25 cellular contexts compared by ENCODE assay signal in genomic region chr1:198449281-198449680, GRCh38.
A peak's percentile ranks its signal among the peaks of the same experiment; 100 is the strongest.
DNase-seq lines count a peak whose midpoint lies in the region; ATAC-seq and TF ChIP-seq lines count a peak whose summit lies in the region.
"Had no signal": no experiment of that assay in that cellular context is flagged by ENCODE, and none has a peak within 500 bp of the region (broad histone marks: within the 10 kb centered on the region; RNA-seq: fewer than 3 reads in every experiment).

No MANE protein-coding gene starts in this region.

- peaks cover 14% of the 10 kb centered on the region for H3F3A ChIP-seq in PC-9 (ENCODE audit: insufficient read depth, low read depth)

- no peak for DNase-seq in HCT116 (ENCODE audit: low read depth, low spot score)
- peak in 1 of 2 experiments; percentile 71 for DNase-seq in PC-9
- no peak for DNase-seq in esophagus squamous epithelium (lab: John Stamatoyannopoulos, UW)
- no peak for DNase-seq in type B pancreatic cell (ENCODE audit: extremely low spot score, unreplicated experiment)
- no peak for DNase-seq in G401 (ENCODE audit: low spot score)
- DNase-seq in head of caudate nucleus, result no peak
- DNase-seq in NCI-H187 treated with DMSO at 0.1 percent for 48 hours (lab: John Stamatoyannopoulos, UW), result no peak
- DNase-seq in activated T-cell treated with anti-CD3 and anti-CD28 coated beads, Interleukin-2, amount 50 U/mL, for 24 hours, result no peak
- DNase-seq: activated CD4-positive, alpha-beta T cell treated with anti-CD3 and anti-CD28 coated beads, Interleukin-2, amount 10 ng/mL, durations not matched to agents 24 days and 14 days; activated naive CD4-positive, alpha-beta T cell treated with anti-CD3 and anti-CD28 coated beads for 36 hours; DMS 273 treated with DMSO at 0.1 percent for 48 hours; MV-4-11; naive thymus-derived CD4-positive, alpha-beta T cell; NCI-H1694; NCI-H2171 treated with DMSO at 0.1 percent for 48 hours; NCI-H69; occipital lobe; stimulated activated CD4-positive, alpha-beta T cell treated with anti-CD3 and anti-CD28 coated beads, Interleukin-1b, Interleukin-23, amount 100 ng/mL, for 48 hours; substantia nigra; T-helper 9 cell; WERI-Rb-1 had no signal

- no peaks in the 10 kb centered on the region for H3K9me3 Mint-ChIP-seq in type B pancreatic cell
- H3K9me3 Mint-ChIP-seq in activated T-cell treated with anti-CD3 and anti-CD28 coated beads, Interleukin-2, amount 50 U/mL, for 24 hours, result no peaks in the 10 kb centered on the region
- H3K9me3 Mint-ChIP-seq: stimulated activated effector memory CD8-positive, alpha-beta T cell treated with anti-CD3 and anti-CD28 coated beads, Interleukin-12 subunit alpha, Interleukin-12 subunit beta, amount 100 ng/mL, for 72 hours had no signal

- no peaks in the 10 kb centered on the region for H4K20me1 ChIP-seq in HCT116 (ENCODE audit: insufficient read depth)
- H4K20me1 ChIP-seq in PC-9 (ENCODE audit: insufficient read depth), result no peaks in the 10 kb centered on the region

- BruUV-seq in HCT116 (replicated peaks; lab: Mats Ljungman, UMichigan) (no TSS peak), PC-9 (replicated peaks; lab: Mats Ljungman, UMichigan) (no TSS peak)

- H3K27ac ChIP-seq in HCT116 (ENCODE audit: low read depth, low read length), result no peak overlapping the region
- peak overlapping the region; percentile 79 for H3K27ac ChIP-seq in PC-9
- H3K27ac ChIP-seq in esophagus squamous epithelium, result peak overlapping the region in 3 of 4 donors; percentile 52 to 75 (median 68)
- H3K27ac ChIP-seq: C4-2B, vagina, WERI-Rb-1 had no signal

- intact Hi-C loops in HCT116 (cut with micrococcal nuclease) (no loop called here), PC-9 (cut with micrococcal nuclease; ENCODE audit: unreplicated experiment) (loop anchor here (2.0 to 10.0 kb wide), 3 partner anchors 16 to 674 kb away; partner anchors contain the start of gene DENND1B), esophagus squamous epithelium (cut with DNase I) (no loop called here), head of caudate nucleus (cut with DNase I) (no loop called here)

- no peak for TF ChIP-seq RAD21 in HCT116 (IDR thresholded peaks at IDR 0.05; ENCODE audit: low read depth)

- no peak overlapping the region for H3K9ac ChIP-seq in HCT116 (ENCODE audit: low read length)

- in situ Hi-C loops in G401 (cut with HindIII; ENCODE audit: low sequenced_read_pairs), result no loop called here

- H3K27me3 Mint-ChIP-seq in type B pancreatic cell, result no peaks in the 10 kb centered on the region
- no peaks in the 10 kb centered on the region for H3K27me3 Mint-ChIP-seq in activated T-cell treated with anti-CD3 and anti-CD28 coated beads, Interleukin-2, amount 50 U/mL, for 24 hours

- no peaks in the 10 kb centered on the region for H3K4me1 Mint-ChIP-seq in type B pancreatic cell (ENCODE audit: unreplicated experiment)
- H3K4me1 Mint-ChIP-seq in activated T-cell treated with anti-CD3 and anti-CD28 coated beads, Interleukin-2, amount 50 U/mL, for 24 hours (ENCODE audit: low read depth), result peaks cover 3% of the 10 kb centered on the region
- H3K4me1 Mint-ChIP-seq: activated CD4-positive, alpha-beta T cell treated with anti-CD3 and anti-CD28 coated beads, Interleukin-2, amount 10 ng/mL, durations not matched to agents 24 days and 14 days had no signal

- H3K9me3 ChIP-seq in HCT116 (ENCODE audit: control insufficient read depth in 1 of 2, insufficient read depth in 1 of 2, low read depth in 1 of 2, low read length in 2 of 2), result no peaks in the 10 kb centered on the region
- peaks cover 25% of the 10 kb centered on the region; the same call in 1 of the 2 replicates for H3K9me3 ChIP-seq in PC-9 (ENCODE audit: insufficient read depth, low read depth)
- no peaks in the 10 kb centered on the region for H3K9me3 ChIP-seq in esophagus squamous epithelium
- H3K9me3 ChIP-seq: vagina had no signal

- H3K27ac Mint-ChIP-seq in type B pancreatic cell, result peak overlapping the region; percentile 93
- no peak overlapping the region for H3K27ac Mint-ChIP-seq in activated T-cell treated with anti-CD3 and anti-CD28 coated beads, Interleukin-2, amount 50 U/mL, for 24 hours
- H3K27ac Mint-ChIP-seq: activated CD4-positive, alpha-beta T cell treated with anti-CD3 and anti-CD28 coated beads, Interleukin-2, amount 10 ng/mL, durations not matched to agents 24 days and 14 days; activated naive CD4-positive, alpha-beta T cell treated with anti-CD3 and anti-CD28 coated beads for 36 hours; naive thymus-derived CD4-positive, alpha-beta T cell; stimulated activated effector memory CD8-positive, alpha-beta T cell treated with anti-CD3 and anti-CD28 coated beads, Interleukin-12 subunit alpha, Interleukin-12 subunit beta, amount 100 ng/mL, for 72 hours had no signal

- no peaks in the 10 kb centered on the region for H3K9me2 ChIP-seq in HCT116 (ENCODE audit: insufficient read depth)
- H3K9me2 ChIP-seq in PC-9 (ENCODE audit: insufficient read depth), result no peaks in the 10 kb centered on the region

- CTCF ChIA-PET in HCT116 (lab: Charles Lee) (no interaction called here), PC-9 (lab: Charles Lee) (no interaction called here)

- H2AFZ ChIP-seq in HCT116 (ENCODE audit: low read depth, low read length, poor library complexity, severe bottlenecking) (peak overlapping the region; percentile 62), PC-9 (0 out of 2 replicates have a peak overlapping the region, but pooled peaks have one; percentile 15)

- peak overlapping the region; percentile 12 for H3K4me3 Mint-ChIP-seq in type B pancreatic cell
- no peak overlapping the region for H3K4me3 Mint-ChIP-seq in activated T-cell treated with anti-CD3 and anti-CD28 coated beads, Interleukin-2, amount 50 U/mL, for 24 hours
- H3K4me3 Mint-ChIP-seq: activated CD4-positive, alpha-beta T cell treated with anti-CD3 and anti-CD28 coated beads, Interleukin-2, amount 10 ng/mL, durations not matched to agents 24 days and 14 days; activated naive CD4-positive, alpha-beta T cell treated with anti-CD3 and anti-CD28 coated beads for 36 hours; naive thymus-derived CD4-positive, alpha-beta T cell; stimulated activated effector memory CD8-positive, alpha-beta T cell treated with anti-CD3 and anti-CD28 coated beads, Interleukin-12 subunit alpha, Interleukin-12 subunit beta, amount 100 ng/mL, for 72 hours had no signal

- H3K27me3 ChIP-seq in HCT116 (ENCODE audit: insufficient read depth, low read length) (no peaks in the 10 kb centered on the region), PC-9 (ENCODE audit: insufficient read depth, low read depth) (no peaks in the 10 kb centered on the region), esophagus squamous epithelium (no peaks in the 10 kb centered on the region)
- H3K27me3 ChIP-seq: vagina had no signal

- peaks cover 0 to 21% of the 10 kb centered on the region in 2 experiments; a peak in 2 of 4 replicates for H3K4me1 ChIP-seq in HCT116 (ENCODE audit: control insufficient read depth in 1 of 2, insufficient read depth in 2 of 2, low read length in 2 of 2)
- peaks cover 21% of the 10 kb centered on the region for H3K4me1 ChIP-seq in PC-9 (replicated peaks; ENCODE audit: insufficient read depth)
- H3K4me1 ChIP-seq in esophagus squamous epithelium, result peaks cover 3 to 27% (median 4%) of the 10 kb centered on the region in 3 donors
- H3K4me1 ChIP-seq: vagina had no signal

- TF ChIP-seq POLR2A in HCT116 (IDR thresholded peaks at IDR 0.05; ENCODE audit: borderline replicate concordance, extremely low read depth, insufficient read depth, insufficient read length) (no peak), esophagus squamous epithelium (IDR thresholded peaks at IDR 0.05) (no peak)

- RAD21 ChIA-PET in HCT116 (lab: Charles Lee; ENCODE audit: low non-redundant PET in 1 of 2, low total read pairs in 2 of 2, uncharacterized antibody in 2 of 2, unreplicated experiment in 2 of 2), result no interaction called here

- H3K4me3 ChIP-seq in HCT116 (replicated peaks in 1 of 2; ENCODE audit: low read depth in 1 of 2, low read length in 2 of 2) (no peak overlapping the region), PC-9 (peak overlapping the region; percentile 21; the same call in 1 of the 2 replicates), esophagus squamous epithelium (no peak overlapping the region)
- H3K4me3 ChIP-seq: vagina had no signal

- TF ChIP-seq CTCF in HCT116 (IDR thresholded peaks at IDR 0.05 in 2 of 3, conservative IDR thresholded peaks at IDR 0.05 in 1 of 3; ENCODE audit: borderline replicate concordance in 1 of 3, insufficient read depth in 1 of 3, low read depth in 2 of 3, low read length in 2 of 3), result no peak
- no peak for TF ChIP-seq CTCF in PC-9 (conservative IDR thresholded peaks at IDR 0.05)
- TF ChIP-seq CTCF in esophagus squamous epithelium (IDR thresholded peaks at IDR 0.05), result no peak
- no peak for TF ChIP-seq CTCF in type B pancreatic cell (conservative IDR thresholded peaks at IDR 0.05)

- POLR2A ChIA-PET in HCT116 (lab: Charles Lee), result no interaction called here
- POLR2A ChIA-PET in PC-9 (lab: Charles Lee; ENCODE audit: unreplicated experiment), result interaction anchor here (0.7 kb wide), 1 partner anchor 129 kb away, joined by 14 read pairs; no protein-coding TSS in a partner anchor

- no peaks in the 10 kb centered on the region for H3K36me3 ChIP-seq in HCT116 (ENCODE audit: control insufficient read depth in 1 of 2, insufficient read depth in 2 of 2, low read length in 2 of 2)
- 0 out of 2 replicates have a peak, but pooled peaks cover 3% of the 10 kb centered on the region for H3K36me3 ChIP-seq in PC-9 (ENCODE audit: low read depth)
- H3K36me3 ChIP-seq in esophagus squamous epithelium, result no peaks in the 10 kb centered on the region
- H3K36me3 ChIP-seq: vagina, WERI-Rb-1 had no signal

- ATAC-seq in HCT116, result peak; percentile 67
- ATAC-seq: naive thymus-derived CD4-positive, alpha-beta T cell; Right ventricle myocardium inferior had no signal

- H3K36me3 Mint-ChIP-seq in type B pancreatic cell, result no peaks in the 10 kb centered on the region
- H3K36me3 Mint-ChIP-seq in activated T-cell treated with anti-CD3 and anti-CD28 coated beads, Interleukin-2, amount 50 U/mL, for 24 hours (ENCODE audit: low read depth), result no peaks in the 10 kb centered on the region
- H3K36me3 Mint-ChIP-seq: stimulated activated effector memory CD8-positive, alpha-beta T cell treated with anti-CD3 and anti-CD28 coated beads, Interleukin-12 subunit alpha, Interleukin-12 subunit beta, amount 100 ng/mL, for 72 hours had no signal

- peak overlapping the region; percentile 58 for H3K4me2 ChIP-seq in HCT116 (ENCODE audit: low read length)
- peak overlapping the region; percentile 53 for H3K4me2 ChIP-seq in PC-9

- H3K79me2 ChIP-seq in HCT116 (ENCODE audit: insufficient read depth, low read length), result no peaks in the 10 kb centered on the region
- no peaks in the 10 kb centered on the region for H3K79me2 ChIP-seq in PC-9 (ENCODE audit: low read depth)

TF ChIP-seq in HCT116, 20 proteins besides CTCF, POLR2A, EP300 and RAD21 (continues in another document):
- TF ChIP-seq EGR1 (IDR thresholded peaks at IDR 0.05; ENCODE audit: low read depth) (no peak), TCF7L2 (IDR thresholded peaks at IDR 0.05; ENCODE audit: borderline replicate concordance, extremely low read depth, insufficient read depth, insufficient read length) (no peak), MAX (IDR thresholded peaks at IDR 0.05) (no peak)
